ENCODE assay signal across 8 cellular contexts in the genomic region with DNA sequence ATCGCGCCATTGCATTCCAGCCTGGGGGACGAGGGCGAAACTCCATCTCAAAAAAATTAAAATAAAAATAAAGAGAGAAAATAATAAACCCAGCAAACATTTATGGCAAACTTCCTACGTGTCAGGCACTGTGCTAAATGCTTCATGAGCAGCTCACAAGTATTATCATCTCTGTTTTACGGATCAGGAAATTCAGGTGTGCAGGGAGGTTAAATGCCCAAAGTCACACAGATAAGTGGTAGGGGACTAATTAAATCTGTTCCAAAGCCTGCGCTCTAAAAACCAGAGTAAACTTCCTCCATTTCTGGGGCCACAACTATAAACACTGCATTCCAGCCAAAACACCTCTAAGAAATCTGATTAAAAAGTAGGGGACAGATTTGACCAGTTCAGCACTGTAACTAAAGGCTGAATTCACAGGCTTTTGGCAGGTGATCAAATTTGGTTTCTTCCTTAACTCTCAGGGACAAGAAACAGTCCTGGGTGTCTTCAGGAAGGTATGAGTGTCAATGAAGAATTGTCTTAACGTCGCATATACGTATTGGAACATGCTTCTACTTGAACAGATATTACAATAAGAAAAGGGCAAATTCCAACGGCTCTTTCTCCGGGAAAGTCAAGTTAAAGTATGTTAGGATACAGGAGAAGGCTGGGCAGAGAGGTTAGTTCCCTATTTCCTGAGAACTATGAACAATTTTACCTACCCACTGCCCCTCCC. TPM values are rescaled to one million over a fixed set of nuclear protein-coding genes. Genes with fewer than 3 reads are reported as not detected.
DNase-seq lines count a peak whose midpoint lies in the region; ATAC-seq and TF ChIP-seq lines count a peak whose summit lies in the region.

No MANE protein-coding gene starts in this region.

- no peaks in the 10 kb centered on the region for H3K9me3 ChIP-seq in heart left ventricle
- H3K9me3 ChIP-seq in OCI-LY7 (ENCODE audit: low read length) = no peaks in the 10 kb centered on the region
- no peaks in the 10 kb centered on the region for H3K9me3 ChIP-seq in duodenal mucosa (ENCODE audit: control insufficient read depth in 1 of 2, low read length in 2 of 2)
- no peaks in the 10 kb centered on the region for H3K9me3 ChIP-seq in mucosa of stomach (ENCODE audit: control insufficient read depth, low read length)

- H3K36me3 ChIP-seq in heart left ventricle (peaks cover 0 to 15% (median 12%) of the 10 kb centered on the region in 9 donors), OCI-LY7 (ENCODE audit: insufficient read depth, low read length) (peaks cover 19% of the 10 kb centered on the region; the same call in 1 of the 2 replicates), duodenal mucosa (ENCODE audit: control insufficient read depth in 1 of 2, insufficient read depth in 2 of 2, low read length in 2 of 2) (peaks cover 2 to 3% of the 10 kb centered on the region in 2 donors), mucosa of stomach (ENCODE audit: control insufficient read depth, insufficient read depth, low read length) (no peaks in the 10 kb centered on the region)

- 0 out of 2 replicates have a peak, but pooled peaks cover under 1% of the 10 kb centered on the region for H4K20me1 ChIP-seq in OCI-LY7 (ENCODE audit: insufficient read depth, low read length)

- peak overlapping the region; percentile 61 to 95 (median 78) for H3K4me3 ChIP-seq in heart left ventricle
- H3K4me3 ChIP-seq in OCI-LY7 (ENCODE audit: low read depth, low read length, poor library complexity, severe bottlenecking) = peak overlapping the region; percentile 98
- H3K4me3 ChIP-seq in duodenal mucosa (ENCODE audit: low read depth in 1 of 2, low read length in 2 of 2) = peak overlapping the region; percentile 91
- H3K4me3 ChIP-seq in mucosa of stomach (ENCODE audit: low read length) = peak overlapping the region; percentile 70

- H3K27me3 ChIP-seq in heart left ventricle (no peaks in the 10 kb centered on the region), duodenal mucosa (ENCODE audit: control insufficient read depth in 1 of 2, insufficient read depth in 2 of 2, low read length in 2 of 2) (no peaks in the 10 kb centered on the region), mucosa of stomach (ENCODE audit: control insufficient read depth, insufficient read depth, low read length) (no peaks in the 10 kb centered on the region)

- peaks cover 28% of the 10 kb centered on the region for H3K79me2 ChIP-seq in OCI-LY7 (ENCODE audit: insufficient read depth, low read depth, low read length)

- CTCF ChIA-PET in OCI-LY7 (lab: Charles Lee; ENCODE audit: unreplicated experiment) = no interaction called here

- BruUV-seq in OCI-LY7 (replicated peaks; lab: Mats Ljungman, UMichigan) = TSS peak; percentile 67

- POLR2A ChIA-PET in OCI-LY7 (lab: Charles Lee) = interaction anchor here (0.7 to 1.7 kb wide), 4 partner anchors 11 to 40 kb away, joined by 3 to 8 read pairs (median 4); no protein-coding TSS in a partner anchor

- H3K9ac ChIP-seq in duodenal mucosa (ENCODE audit: low read depth in 1 of 2, low read length in 2 of 2) = peak overlapping the region; percentile 85 to 96
- peak overlapping the region; percentile 88 for H3K9ac ChIP-seq in mucosa of stomach (ENCODE audit: low read length)

- DNase-seq in heart left ventricle (no peak), Right ventricle myocardium inferior (ENCODE audit: missing footprints) (no peak), OCI-LY7 (ENCODE audit: low spot score) (peak; percentile 31), KG1 (lab: John Stamatoyannopoulos, UW) (no peak), UCSD-AML1 (lab: John Stamatoyannopoulos, UW; ENCODE audit: unreplicated experiment) (no peak)

- TF ChIP-seq CTCF in heart left ventricle (IDR thresholded peaks at IDR 0.05) (no peak), OCI-LY7 (conservative IDR thresholded peaks at IDR 0.05; ENCODE audit: low read length) (no peak)

- H3K9me2 ChIP-seq in OCI-LY7 (ENCODE audit: insufficient read depth, low read length) = no peaks in the 10 kb centered on the region

- H3K27ac ChIP-seq in heart left ventricle (peak overlapping the region; percentile 56 to 96 (median 90)), OCI-LY7 (ENCODE audit: low read depth, low read length, poor library complexity, severe bottlenecking) (peak overlapping the region; percentile 98), duodenal mucosa (ENCODE audit: low read depth, low read length) (peak overlapping the region; percentile 94)

- intact Hi-C loops in heart left ventricle (cut with DNase I) (loop anchor here in 2 of 10 donors (2.0 to 5.0 kb wide), 2 partner anchors 38 to 40 kb away; a partner anchor contains a TSS), Right ventricle myocardium inferior (cut with DNase I) (loop anchor here (1.0 kb wide), 1 partner anchor 33 kb away; a partner anchor contains a TSS), OCI-LY7 (cut with micrococcal nuclease; ENCODE audit: unreplicated experiment) (loop anchor here (1.0 to 10.0 kb wide), 7 partner anchors 33 to 404 kb away; a partner anchor contains a TSS)

- ATAC-seq in heart left ventricle = peak in 2 of 4 donors; percentile 1 to 2
- ATAC-seq in Right ventricle myocardium inferior = no peak
- no peak for ATAC-seq in HG03342 (IDR thresholded peaks at IDR 0.05; ENCODE audit: unreplicated experiment)

- 41 to 44% (median 43%) methylated on average over 12 of the region's 12 CpGs for WGBS in heart left ventricle, 4 donors

- H3K4me1 ChIP-seq in heart left ventricle (peaks cover 0 to 22% (median 12%) of the 10 kb centered on the region in 12 donors), OCI-LY7 (ENCODE audit: insufficient read depth, low read length, poor library complexity, severe bottlenecking) (peaks cover 53% of the 10 kb centered on the region), duodenal mucosa (ENCODE audit: control insufficient read depth in 1 of 2, insufficient read depth in 2 of 2, low read length in 2 of 2) (peaks cover 6 to 10% of the 10 kb centered on the region in 2 donors), mucosa of stomach (ENCODE audit: control insufficient read depth, insufficient read depth, low read length) (peaks cover 6% of the 10 kb centered on the region)

- TF ChIP-seq POLR2A in heart left ventricle (IDR thresholded peaks at IDR 0.05) = no peak

- peak overlapping the region; percentile 98 for H3K4me2 ChIP-seq in OCI-LY7 (ENCODE audit: low read length)

- H2AFZ ChIP-seq in OCI-LY7 (ENCODE audit: low read length) = peak overlapping the region; percentile 70; the same call in 1 of the 2 replicates

RNA-seq across cellular contexts. Expression of a gene that starts 1.0 kb away (rescaled TPM):
- 10 to 100 TPM; 10.2 to 26.1 (median 15.3) TPM for total RNA-seq in heart left ventricle
- polyA plus RNA-seq in heart left ventricle = 10 to 100 TPM; 15.9 to 18.3 TPM
- 13.3 TPM for total RNA-seq in Right ventricle myocardium inferior
- total RNA-seq in OCI-LY7 (2014; rRNA removed; shearing (Covaris generic)) = 31.9 and 37.2 TPM in 2 replicates
- total RNA-seq in OCI-LY7 (2022) = 68.0 and 80.3 TPM in 2 replicates

RNA-seq across cellular contexts. Expression of a gene that starts 32.8 kb away (rescaled TPM):
- total RNA-seq in heart left ventricle = 100 to 1,000 TPM in 2 of 9 donors, 10 to 100 TPM in 7; 54.4 to 115 (median 84.3) TPM
- 100 to 1,000 TPM in 1 of 2 donors, 10 to 100 TPM in 1; 38.4 to 139 TPM for polyA plus RNA-seq in heart left ventricle
- total RNA-seq in Right ventricle myocardium inferior = 90.5 TPM
- 27.5 and 37.6 TPM in 2 replicates for total RNA-seq in OCI-LY7 (2014; rRNA removed; shearing (Covaris generic))
- total RNA-seq in OCI-LY7 (2022) = 37.8 and 50.3 TPM in 2 replicates

RNA-seq across cellular contexts. Expression of a gene that starts 33.3 kb away (rescaled TPM):
- 10 to 100 TPM; 30.1 to 75.0 (median 61.0) TPM for total RNA-seq in heart left ventricle
- polyA plus RNA-seq in heart left ventricle = 10 to 100 TPM; 34.4 to 44.8 TPM
- 45.9 TPM for total RNA-seq in Right ventricle myocardium inferior
- total RNA-seq in OCI-LY7 (2014; rRNA removed; shearing (Covaris generic)) = 74.1 and 85.1 TPM in 2 replicates
- total RNA-seq in OCI-LY7 (2022) = 145 and 156 TPM in 2 replicates

RNA-seq across cellular contexts. Expression of a gene that starts 40.7 kb away (rescaled TPM):
- 10 to 100 TPM in 2 of 9 donors, 1 to 10 TPM in 7; 1.9 to 48.0 (median 3.4) TPM for total RNA-seq in heart left ventricle
- 1 to 10 TPM; 4.0 to 5.4 TPM for polyA plus RNA-seq in heart left ventricle
- 3.4 TPM for total RNA-seq in Right ventricle myocardium inferior
- total RNA-seq in OCI-LY7 (2014; rRNA removed; shearing (Covaris generic)) = 406 and 428 TPM in 2 replicates
- 286 and 306 TPM in 2 replicates for total RNA-seq in OCI-LY7 (2022)
